Comparison of ENCODE assay signal across 14 cellular contexts in genomic region chr19:12646551-12646950, GRCh38. TPM values are rescaled to one million over a fixed set of nuclear protein-coding genes. Genes with fewer than 3 reads are reported as not detected.
DNase-seq lines count a peak whose midpoint lies in the region; ATAC-seq and TF ChIP-seq lines count a peak whose summit lies in the region.
"Had no signal": no experiment of that assay in that cellular context is flagged by ENCODE, and none has a peak within 500 bp of the region (broad histone marks: within the 10 kb centered on the region; RNA-seq: fewer than 3 reads in every experiment).

No MANE protein-coding gene starts in this region.

- no peak for TF ChIP-seq EP300 in SK-N-SH (IDR thresholded peaks at IDR 0.05; ENCODE audit: borderline replicate concordance in 1 of 2, low read depth in 1 of 2, low read length in 1 of 2)

- TF ChIP-seq CTCF in SK-N-SH (IDR thresholded peaks at IDR 0.05) (no peak), WTC11 (IDR thresholded peaks at IDR 0.05) (no peak)

- no peak for ATAC-seq in SK-N-SH treated with all-trans-retinoic acid at 6 μM for 48 hours
- ATAC-seq in WTC11 = no peak
- no peak for ATAC-seq in memory B cell (ENCODE audit: low read depth)
- ATAC-seq in HG03175 (IDR thresholded peaks at IDR 0.05; ENCODE audit: unreplicated experiment) = no peak

- no peak overlapping the region for H3K4me3 ChIP-seq in SK-N-SH (ENCODE audit: low read depth in 2 of 2, low read length in 1 of 2)
- no peak overlapping the region for H3K4me3 ChIP-seq in BLaER1

- H3K4me1 Mint-ChIP-seq in WTC11 (peaks cover 11% of the 10 kb centered on the region), memory B cell (peaks cover 2% of the 10 kb centered on the region)

- H3K36me3 ChIP-seq in SK-N-SH (replicated peaks in 1 of 2; ENCODE audit: control insufficient read depth in 1 of 2, insufficient read depth in 2 of 2, low read length in 1 of 2) = no peaks in the 10 kb centered on the region
- peaks cover 57% of the 10 kb centered on the region for H3K36me3 ChIP-seq in BLaER1

- 94% methylated on average over 10 of the region's 10 CpGs for WGBS in SK-N-SH (ENCODE audit: low lambda C conversion rate)

- H3K4me1 ChIP-seq in SK-N-SH (ENCODE audit: control insufficient read depth in 1 of 2, insufficient read depth in 2 of 2, low read depth in 1 of 2, low read length in 1 of 2) = peaks cover 0 to 8% of the 10 kb centered on the region in 2 experiments; a peak in 1 of 4 replicates
- H3K4me1 ChIP-seq in BLaER1 = peaks cover 13% of the 10 kb centered on the region
- H3K4me1 ChIP-seq: Caco-2 had no signal

- H3K27ac Mint-ChIP-seq in WTC11 (no peak overlapping the region), memory B cell (peak overlapping the region; percentile 38)

- no peak overlapping the region for H3K4me2 ChIP-seq in SK-N-SH
- H3K4me2 ChIP-seq in BLaER1 = peak overlapping the region; percentile 25

- H3K4me3 Mint-ChIP-seq in WTC11 (peak overlapping the region; percentile 76), memory B cell (no peak overlapping the region)

- CTCF ChIA-PET in SK-N-SH (lab: Yijun Ruan, JAX) = interaction anchor here (1.6 kb wide), 1 partner anchor 26 kb away, joined by 9 read pairs; no protein-coding TSS in a partner anchor
- CTCF ChIA-PET in WTC11 (lab: Charles Lee) = interaction anchor here (1.1 to 2.8 kb wide), 6 partner anchors 10 to 83 kb away, joined by 3 to 22 read pairs (median 10); partner anchors contain the start of genes DHPS, MAN2B1 and WDR83

- peaks cover 15% of the 10 kb centered on the region for H3K27me3 Mint-ChIP-seq in WTC11 (ENCODE audit: low read depth)
- H3K27me3 Mint-ChIP-seq in memory B cell = no peaks in the 10 kb centered on the region

- no peaks in the 10 kb centered on the region for H3K9me2 ChIP-seq in SK-N-SH

- H3K27me3 ChIP-seq in SK-N-SH (ENCODE audit: insufficient read depth) = no peaks in the 10 kb centered on the region
- no peaks in the 10 kb centered on the region for H3K27me3 ChIP-seq in BLaER1

- DNase-seq in SK-N-SH = peak; percentile 17
- DNase-seq in WTC11 (ENCODE audit: low spot score) = no peak
- no peak for DNase-seq in memory B cell (ENCODE audit: low spot score in 2 of 2)
- no peak for DNase-seq in DMS79 treated with DMSO at 0.1 percent for 48 hours (lab: John Stamatoyannopoulos, UW)
- DNase-seq in NCI-H1048 (lab: John Stamatoyannopoulos, UW) = no peak
- DNase-seq: Caco-2, DMS79, HCEC 1CT, MV-4-11, NCI-H2081 treated with DMSO at 0.1 percent for 48 hours, NCI-H524 had no signal

- H4K20me1 ChIP-seq in SK-N-SH (ENCODE audit: insufficient read depth) = no peaks in the 10 kb centered on the region
- no peaks in the 10 kb centered on the region for H4K20me1 ChIP-seq in BLaER1

- H3K9ac ChIP-seq in SK-N-SH (no peak overlapping the region), BLaER1 (0 out of 2 replicates have a peak overlapping the region, but pooled peaks have one; percentile 24)

- H3K79me2 ChIP-seq in SK-N-SH (ENCODE audit: insufficient read depth) = no peaks in the 10 kb centered on the region

- POLR2A ChIA-PET in SK-N-SH (lab: Yijun Ruan, JAX) (interaction anchor here (0.6 kb wide), 1 partner anchor 11 kb away, joined by 3 read pairs; no protein-coding TSS in a partner anchor), WTC11 (lab: Charles Lee) (no interaction called here)

- no peaks in the 10 kb centered on the region for H3K9me3 Mint-ChIP-seq in WTC11
- no peaks in the 10 kb centered on the region for H3K9me3 Mint-ChIP-seq in memory B cell

- H3K27ac ChIP-seq in SK-N-SH (ENCODE audit: low read depth in 2 of 2, low read length in 1 of 2) (no peak overlapping the region), BLaER1 (no peak overlapping the region)

- no peaks in the 10 kb centered on the region for H3K9me3 ChIP-seq in SK-N-SH
- H3K9me3 ChIP-seq in BLaER1 = no peaks in the 10 kb centered on the region
- H3K9me3 ChIP-seq: Caco-2 had no signal

- H2AFZ ChIP-seq in SK-N-SH (ENCODE audit: low read depth) = no peak overlapping the region

- H3K36me3 Mint-ChIP-seq in WTC11 = peaks cover 6% of the 10 kb centered on the region
- peaks cover 17% of the 10 kb centered on the region for H3K36me3 Mint-ChIP-seq in memory B cell

- H3F3A ChIP-seq in SK-N-SH (replicated peaks; ENCODE audit: insufficient read depth) = no peaks in the 10 kb centered on the region

- TF ChIP-seq RAD21 in SK-N-SH (IDR thresholded peaks at IDR 0.05; ENCODE audit: low read length) = no peak

TF ChIP-seq in SK-N-SH, 30 proteins besides CTCF, POLR2A, EP300 and RAD21 (continues in another document):
- TF ChIP-seq TCF12 (IDR thresholded peaks at IDR 0.05) (no peak), SMC3 (IDR thresholded peaks at IDR 0.05; ENCODE audit: low read depth, low read length) (no peak), FOSL2 (IDR thresholded peaks at IDR 0.05; ENCODE audit: borderline replicate concordance, low read depth) (no peak), NFIC (IDR thresholded peaks at IDR 0.05; ENCODE audit: borderline replicate concordance) (no peak), GABPA (IDR thresholded peaks at IDR 0.05; ENCODE audit: low read depth) (no peak), FOXJ3 (CRISPR knock-in tag; IDR thresholded peaks at IDR 0.05) (no peak)
- TF ChIP-seq, protein P1, sequence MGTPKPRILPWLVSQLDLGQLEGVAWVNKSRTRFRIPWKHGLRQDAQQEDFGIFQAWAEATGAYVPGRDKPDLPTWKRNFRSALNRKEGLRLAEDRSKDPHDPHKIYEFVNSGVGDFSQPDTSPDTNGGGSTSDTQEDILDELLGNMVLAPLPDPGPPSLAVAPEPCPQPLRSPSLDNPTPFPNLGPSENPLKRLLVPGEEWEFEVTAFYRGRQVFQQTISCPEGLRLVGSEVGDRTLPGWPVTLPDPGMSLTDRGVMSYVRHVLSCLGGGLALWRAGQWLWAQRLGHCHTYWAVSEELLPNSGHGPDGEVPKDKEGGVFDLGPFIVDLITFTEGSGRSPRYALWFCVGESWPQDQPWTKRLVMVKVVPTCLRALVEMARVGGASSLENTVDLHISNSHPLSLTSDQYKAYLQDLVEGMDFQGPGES (IDR thresholded peaks at IDR 0.05; ENCODE audit: low read depth, low read length) = no peak

TF ChIP-seq in SK-N-SH treated with all-trans-retinoic acid at 6 μM for 48 hours, 23 proteins besides CTCF, POLR2A, EP300 and RAD21 (continues in another document):
- no peak for TF ChIP-seq ARNTL (CRISPR knock-in tag; IDR thresholded peaks at IDR 0.05; ENCODE audit: borderline replicate concordance, low read depth)
- TF ChIP-seq, protein P2, sequence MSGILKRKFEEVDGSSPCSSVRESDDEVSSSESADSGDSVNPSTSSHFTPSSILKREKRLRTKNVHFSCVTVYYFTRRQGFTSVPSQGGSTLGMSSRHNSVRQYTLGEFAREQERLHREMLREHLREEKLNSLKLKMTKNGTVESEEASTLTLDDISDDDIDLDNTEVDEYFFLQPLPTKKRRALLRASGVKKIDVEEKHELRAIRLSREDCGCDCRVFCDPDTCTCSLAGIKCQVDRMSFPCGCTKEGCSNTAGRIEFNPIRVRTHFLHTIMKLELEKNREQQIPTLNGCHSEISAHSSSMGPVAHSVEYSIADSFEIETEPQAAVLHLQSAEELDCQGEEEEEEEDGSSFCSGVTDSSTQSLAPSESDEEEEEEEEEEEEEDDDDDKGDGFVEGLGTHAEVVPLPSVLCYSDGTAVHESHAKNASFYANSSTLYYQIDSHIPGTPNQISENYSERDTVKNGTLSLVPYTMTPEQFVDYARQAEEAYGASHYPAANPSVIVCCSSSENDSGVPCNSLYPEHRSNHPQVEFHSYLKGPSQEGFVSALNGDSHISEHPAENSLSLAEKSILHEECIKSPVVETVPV (CRISPR knock-in tag; IDR thresholded peaks at IDR 0.05) = no peak
- TF ChIP-seq CSDC2 (CRISPR knock-in tag; IDR thresholded peaks at IDR 0.05) = no peak

TF ChIP-seq in WTC11, 78 proteins besides CTCF, POLR2A, EP300 and RAD21:
- TF ChIP-seq ETV6 (CRISPR knock-in tag; IDR thresholded peaks at IDR 0.05) (no peak), ATF3 (CRISPR knock-in tag; conservative IDR thresholded peaks at IDR 0.05) (no peak), CREB1 (CRISPR knock-in tag; IDR thresholded peaks at IDR 0.05) (no peak), SMAD4 (CRISPR knock-in tag; IDR thresholded peaks at IDR 0.05) (no peak)

RNA-seq across cellular contexts. Expression of gene MAN2B1, which starts 20.0 kb away (rescaled TPM):
- polyA plus RNA-seq in SK-N-SH (2012; rRNA removed) = 43.2 and 47.0 TPM in 2 replicates
- polyA plus RNA-seq in SK-N-SH (2012; cell fraction: cytosol; rRNA removed) = 23.6 and 33.7 TPM in 2 replicates
- 102 and 112 TPM in 2 replicates for polyA plus RNA-seq in SK-N-SH (2012; cell fraction: nucleus; rRNA removed)
- 69.2 to 73.4 TPM (median 72.0 TPM) in 3 replicates for total RNA-seq in WTC11 (2021)

RNA-seq across cellular contexts. Expression of gene WDR83, which starts 20.1 kb away (rescaled TPM):
- polyA plus RNA-seq in SK-N-SH (2012; rRNA removed) = 12.8 and 18.2 TPM in 2 replicates
- polyA plus RNA-seq in SK-N-SH (2012; cell fraction: cytosol; rRNA removed) = 8.2 and 11.1 TPM in 2 replicates
- polyA plus RNA-seq in SK-N-SH (2012; cell fraction: nucleus; rRNA removed) = 28.5 and 44.2 TPM in 2 replicates
- 21.8 to 26.3 TPM (median 23.7 TPM) in 3 replicates for total RNA-seq in WTC11 (2021)

RNA-seq across cellular contexts. Expression of gene DHPS, which starts 35.1 kb away (rescaled TPM):
- 179 and 192 TPM in 2 replicates for polyA plus RNA-seq in SK-N-SH (2012; rRNA removed)
- 123 and 143 TPM in 2 replicates for polyA plus RNA-seq in SK-N-SH (2012; cell fraction: cytosol; rRNA removed)
- 333 and 391 TPM in 2 replicates for polyA plus RNA-seq in SK-N-SH (2012; cell fraction: nucleus; rRNA removed)
- 93.3 to 115 TPM (median 104 TPM) in 3 replicates for total RNA-seq in WTC11 (2021)

RNA-seq across cellular contexts. Expression of gene ZNF791, which starts 35.8 kb away (rescaled TPM):
- polyA plus RNA-seq in SK-N-SH (2012; rRNA removed) = 8.9 and 9.3 TPM in 2 replicates
- 6.3 and 6.6 TPM in 2 replicates for polyA plus RNA-seq in SK-N-SH (2012; cell fraction: cytosol; rRNA removed)
- polyA plus RNA-seq in SK-N-SH (2012; cell fraction: nucleus; rRNA removed) = 11.0 and 11.7 TPM in 2 replicates
- 21.4 to 25.9 TPM (median 23.9 TPM) in 3 replicates for total RNA-seq in WTC11 (2021)

RNA-seq across cellular contexts. Expression of gene ZNF490, which starts 35.9 kb away (rescaled TPM):
- 1.3 TPM in 2 replicates for polyA plus RNA-seq in SK-N-SH (2012; rRNA removed)
- polyA plus RNA-seq in SK-N-SH (2012; cell fraction: cytosol; rRNA removed) = 1.1 and 1.4 TPM in 2 replicates
- polyA plus RNA-seq in SK-N-SH (2012; cell fraction: nucleus; rRNA removed) = 1.1 and 1.5 TPM in 2 replicates
- 7.3 to 7.7 TPM (median 7.6 TPM) in 3 replicates for total RNA-seq in WTC11 (2021)
